Comparison of ENCODE assay signal across 14 cellular contexts in genomic region chr16:600781-601180, GRCh38. TPM values are rescaled to one million over a fixed set of nuclear protein-coding genes. Genes with fewer than 3 reads are reported as not detected.
DNase-seq lines count a peak whose midpoint lies in the region; ATAC-seq and TF ChIP-seq lines count a peak whose summit lies in the region.
"Had no signal": no experiment of that assay in that cellular context is flagged by ENCODE, and none has a peak within 500 bp of the region (broad histone marks: within the 10 kb centered on the region; RNA-seq: fewer than 3 reads in every experiment).

No MANE protein-coding gene starts in this region.

- no peaks in the 10 kb centered on the region; the same call in 2 of the 3 replicates for H3K4me1 Mint-ChIP-seq in GM23338
- H3K4me1 Mint-ChIP-seq: brain had no signal

- peaks cover 45% of the 10 kb centered on the region for H3K79me2 ChIP-seq in GM23338 (replicated peaks; ENCODE audit: insufficient read depth)
- no peaks in the 10 kb centered on the region for H3K79me2 ChIP-seq in SU-DHL-6 (ENCODE audit: insufficient read depth, low read length)

- H3K9ac ChIP-seq in SU-DHL-6 (ENCODE audit: low read length): no peak overlapping the region

- DNase-seq in COR-L47 (lab: John Stamatoyannopoulos, UW) (peak; percentile 24), GM23338 (ENCODE audit: low spot score) (peak; percentile 69), foreskin keratinocyte (no peak), prostate gland (ENCODE audit: low spot score) (no peak), T-helper 2 cell (no peak), MV-4-11 (lab: John Stamatoyannopoulos, UW) (no peak)
- DNase-seq: activated CD4-positive, alpha-beta T cell treated with anti-CD3 and anti-CD28 coated beads for 48 hours; DMS153; midbrain; NK-92 treated with Interleukin-12 subunit alpha and Interleukin-12 subunit beta, amount 100 ng/mL, for 24 hours had no signal

- intact Hi-C loops in prostate gland (cut with DNase I): no loop called here

- H3K4me2 ChIP-seq in GM23338 (no peak overlapping the region), SU-DHL-6 (ENCODE audit: low read depth, low read length, poor library complexity, severe bottlenecking) (no peak overlapping the region)

- H3K27ac ChIP-seq in GM23338 (ENCODE audit: low read depth) (no peak overlapping the region), SU-DHL-6 (ENCODE audit: low read depth, low read length) (no peak overlapping the region), foreskin keratinocyte (no peak overlapping the region), prostate gland (no peak overlapping the region)

- H3K9me3 ChIP-seq in SU-DHL-6 (ENCODE audit: insufficient read depth, low read length): no peaks in the 10 kb centered on the region
- H3K9me3 ChIP-seq in prostate gland: no peaks in the 10 kb centered on the region

- H4K20me1 ChIP-seq in GM23338 (replicated peaks; ENCODE audit: insufficient read depth) (no peaks in the 10 kb centered on the region; the same call in 1 of the 2 replicates), SU-DHL-6 (ENCODE audit: low read depth, low read length) (no peaks in the 10 kb centered on the region; the same call in 1 of the 2 replicates)

- 53% methylated on average over 7 of the region's 7 CpGs for WGBS in prostate gland

- H3K36me3 ChIP-seq in GM23338 (ENCODE audit: insufficient read depth) (no peaks in the 10 kb centered on the region), SU-DHL-6 (ENCODE audit: low read length) (no peaks in the 10 kb centered on the region), prostate gland (peaks cover 0 to 4% of the 10 kb centered on the region in 2 donors)

- H3K4me3 ChIP-seq in GM23338 (no peak overlapping the region), SU-DHL-6 (ENCODE audit: insufficient read depth, low read length, poor library complexity, severe bottlenecking) (no peak overlapping the region), prostate gland (no peak overlapping the region)

- H3K27ac Mint-ChIP-seq in GM23338: no peak overlapping the region
- H3K27ac Mint-ChIP-seq: stimulated activated naive CD8-positive, alpha-beta T cell treated with anti-CD3 and anti-CD28 coated beads, Interleukin-15, Interleukin-2, amounts not matched to agents 100 ng/mL and 50 ng/mL, for 24 hours had no signal

- H3K9me3 Mint-ChIP-seq in GM23338: peaks cover 15% of the 10 kb centered on the region
- H3K9me3 Mint-ChIP-seq: stimulated activated naive CD8-positive, alpha-beta T cell treated with anti-CD3 and anti-CD28 coated beads, Interleukin-15, Interleukin-2, amounts not matched to agents 100 ng/mL and 50 ng/mL, for 24 hours had no signal

- ATAC-seq in GM23338 (peak; percentile 98), foreskin keratinocyte (no peak), GM18505 (IDR thresholded peaks at IDR 0.05; ENCODE audit: unreplicated experiment) (no peak)

- H3K27me3 Mint-ChIP-seq in GM23338 (ENCODE audit: insufficient read depth, low read depth, poor library complexity): peaks cover 18% of the 10 kb centered on the region
- H3K27me3 Mint-ChIP-seq: brain; stimulated activated naive CD8-positive, alpha-beta T cell treated with anti-CD3 and anti-CD28 coated beads, Interleukin-15, Interleukin-2, amounts not matched to agents 100 ng/mL and 50 ng/mL, for 24 hours had no signal

- H3F3A ChIP-seq in GM23338 (replicated peaks; ENCODE audit: low read depth) (0 out of 2 replicates have a peak, but pooled peaks cover 3% of the 10 kb centered on the region), SU-DHL-6 (ENCODE audit: insufficient read depth) (no peaks in the 10 kb centered on the region)

- TF ChIP-seq POLR2A in prostate gland (IDR thresholded peaks at IDR 0.05): no peak
- TF ChIP-seq POLR2A in GM18505 (IDR thresholded peaks at IDR 0.05; ENCODE audit: borderline replicate concordance, extremely low read depth, insufficient read depth, insufficient read length): no peak

- peak; percentile 46 to 68 for TF ChIP-seq CTCF in GM23338 (conservative IDR thresholded peaks at IDR 0.05; ENCODE audit: low read depth in 2 of 2)
- peak; percentile 15 for TF ChIP-seq CTCF in SU-DHL-6 (IDR thresholded peaks at IDR 0.05; ENCODE audit: insufficient read depth, low read length, poor library complexity, severe bottlenecking)
- TF ChIP-seq CTCF in foreskin keratinocyte (conservative IDR thresholded peaks at IDR 0.05): peak; percentile 55
- TF ChIP-seq CTCF in prostate gland (IDR thresholded peaks at IDR 0.05): no peak

- H2AFZ ChIP-seq in GM23338 (no peak overlapping the region), SU-DHL-6 (ENCODE audit: low read depth, low read length, severe bottlenecking) (no peak overlapping the region)

- H3K36me3 Mint-ChIP-seq in GM23338 (ENCODE audit: low read depth): peaks cover 30% of the 10 kb centered on the region

- H3K4me3 Mint-ChIP-seq in GM23338: no peak overlapping the region; the same call in 2 of the 3 replicates
- H3K4me3 Mint-ChIP-seq: brain; stimulated activated naive CD8-positive, alpha-beta T cell treated with anti-CD3 and anti-CD28 coated beads, Interleukin-15, Interleukin-2, amounts not matched to agents 100 ng/mL and 50 ng/mL, for 24 hours had no signal

- H3K4me1 ChIP-seq in GM23338 (ENCODE audit: insufficient read depth) (no peaks in the 10 kb centered on the region), foreskin keratinocyte (no peaks in the 10 kb centered on the region), prostate gland (replicated peaks) (no peaks in the 10 kb centered on the region)

- no peaks in the 10 kb centered on the region for H3K27me3 ChIP-seq in GM23338 (ENCODE audit: insufficient read depth)
- no peaks in the 10 kb centered on the region for H3K27me3 ChIP-seq in SU-DHL-6 (ENCODE audit: low read length)
- no peaks in the 10 kb centered on the region for H3K27me3 ChIP-seq in foreskin keratinocyte
- no peaks in the 10 kb centered on the region for H3K27me3 ChIP-seq in prostate gland (replicated peaks; ENCODE audit: insufficient read depth)

- no peaks in the 10 kb centered on the region for H3K9me2 ChIP-seq in GM23338 (ENCODE audit: insufficient read depth)
- H3K9me2 ChIP-seq in SU-DHL-6 (replicated peaks; ENCODE audit: insufficient read depth, low read length): no peaks in the 10 kb centered on the region

TF ChIP-seq in GM23338, 12 proteins besides CTCF, POLR2A, EP300 and RAD21 (continues in another document):
- TF ChIP-seq ZNF331 (CRISPR knock-in tag; IDR thresholded peaks at IDR 0.05; ENCODE audit: low read depth): no peak
- TF ChIP-seq, protein P1, sequence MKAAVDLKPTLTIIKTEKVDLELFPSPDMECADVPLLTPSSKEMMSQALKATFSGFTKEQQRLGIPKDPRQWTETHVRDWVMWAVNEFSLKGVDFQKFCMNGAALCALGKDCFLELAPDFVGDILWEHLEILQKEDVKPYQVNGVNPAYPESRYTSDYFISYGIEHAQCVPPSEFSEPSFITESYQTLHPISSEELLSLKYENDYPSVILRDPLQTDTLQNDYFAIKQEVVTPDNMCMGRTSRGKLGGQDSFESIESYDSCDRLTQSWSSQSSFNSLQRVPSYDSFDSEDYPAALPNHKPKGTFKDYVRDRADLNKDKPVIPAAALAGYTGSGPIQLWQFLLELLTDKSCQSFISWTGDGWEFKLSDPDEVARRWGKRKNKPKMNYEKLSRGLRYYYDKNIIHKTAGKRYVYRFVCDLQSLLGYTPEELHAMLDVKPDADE (IDR thresholded peaks at IDR 0.05): no peak

RNA-seq across cellular contexts. Expression of gene RAB40C, which starts 10.9 kb away (rescaled TPM):
- 24.2 and 24.6 TPM in 2 replicates for total RNA-seq in GM23338 (2014; rRNA removed; shearing (Covaris generic))
- polyA plus RNA-seq in GM23338 (2016; fragmentation: Nextera tagmentation; extraction: Ambion mirVana) (11.2 and 12.0 TPM in 2 replicates), foreskin keratinocyte (11.0 and 11.6 TPM in 2 replicates)
- total RNA-seq in foreskin keratinocyte (10.9 and 11.2 TPM in 2 replicates), prostate gland (10 to 100 TPM; 41.8 to 68.0 TPM)

RNA-seq across cellular contexts. Expression of gene WFIKKN1, which starts 30.0 kb away (rescaled TPM):
- 6.8 and 11.2 TPM in 2 replicates for total RNA-seq in GM23338 (2014; rRNA removed; shearing (Covaris generic))
- polyA plus RNA-seq in GM23338 (2016; fragmentation: Nextera tagmentation; extraction: Ambion mirVana): 3.5 and 4.0 TPM in 2 replicates
- 0.07 TPM in 2 replicates for total RNA-seq in foreskin keratinocyte
- 0.02 and 0.08 TPM in 2 replicates for polyA plus RNA-seq in foreskin keratinocyte
- total RNA-seq in prostate gland: 1 to 10 TPM; 1.5 to 1.9 TPM

RNA-seq across cellular contexts. Expression of gene PIGQ, which starts 31.0 kb away (rescaled TPM):
- 49.9 and 62.3 TPM in 2 replicates for total RNA-seq in GM23338 (2014; rRNA removed; shearing (Covaris generic))
- polyA plus RNA-seq in GM23338 (2016; fragmentation: Nextera tagmentation; extraction: Ambion mirVana) (28.0 and 30.2 TPM in 2 replicates), foreskin keratinocyte (31.4 and 37.2 TPM in 2 replicates)
- total RNA-seq in foreskin keratinocyte (29.3 and 40.7 TPM in 2 replicates), prostate gland (10 to 100 TPM; 70.1 to 85.8 TPM)

RNA-seq across cellular contexts. Expression of gene NHLRC4, which starts 34.0 kb away (rescaled TPM):
- 0.80 TPM in 1 of 2 replicates, not detected in the other for total RNA-seq in GM23338 (2014; rRNA removed; shearing (Covaris generic))
- polyA plus RNA-seq in GM23338 (2016; fragmentation: Nextera tagmentation; extraction: Ambion mirVana) (0.14 and 0.47 TPM in 2 replicates), foreskin keratinocyte (0.10 and 0.20 TPM in 2 replicates)
- total RNA-seq in foreskin keratinocyte (0.18 and 0.41 TPM in 2 replicates), prostate gland (1 to 10 TPM; 2.9 to 6.2 TPM)

RNA-seq across cellular contexts. Expression of gene METTL26, which starts 35.3 kb away (rescaled TPM):
- 131 and 153 TPM in 2 replicates for total RNA-seq in GM23338 (2014; rRNA removed; shearing (Covaris generic))
- polyA plus RNA-seq in GM23338 (2016; fragmentation: Nextera tagmentation; extraction: Ambion mirVana) (223 and 225 TPM in 2 replicates), foreskin keratinocyte (136 and 139 TPM in 2 replicates)
- total RNA-seq in foreskin keratinocyte (90.7 and 95.9 TPM in 2 replicates), prostate gland (100 to 1,000 TPM; 179 to 207 TPM)

Comparison
In these comparisons a context has a peak if more than half of its experiments do, and no peak if none do; other contexts are left out.
1. DNase-seq: peak in COR-L47 (single experiment) and GM23338 (single experiment); none in foreskin keratinocyte (0 of 2), prostate gland (single experiment), T-helper 2 cell (0 of 5) and MV-4-11 (single experiment).
2. CTCF ChIP-seq: peak in GM23338 (2 of 2), SU-DHL-6 (single experiment) and foreskin keratinocyte (single experiment); none in prostate gland (0 of 4).